Comparison of ENCODE assay signal across 26 cellular contexts in the genomic region with DNA sequence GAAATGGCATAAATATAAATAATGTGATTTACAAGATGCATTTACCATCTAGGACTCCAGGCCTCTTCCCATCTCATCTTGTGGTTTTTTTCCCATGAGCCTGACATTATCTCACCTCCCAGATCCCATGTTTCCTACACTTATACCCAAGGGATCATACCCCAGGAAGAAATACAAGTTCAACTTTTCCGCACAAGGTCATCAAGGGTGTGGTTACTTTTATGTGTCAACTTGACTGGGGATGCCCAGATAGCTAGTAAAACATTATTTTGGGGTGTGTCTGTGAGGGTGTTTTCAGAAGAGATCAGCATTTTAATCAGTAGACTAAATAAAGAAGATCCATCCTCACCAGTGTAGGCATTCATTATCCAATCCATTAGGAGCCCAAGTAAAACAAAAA.
DNase-seq lines count a peak whose midpoint lies in the region; ATAC-seq, FAIRE-seq and TF ChIP-seq lines count a peak whose summit lies in the region.
"Had no signal": no experiment of that assay in that cellular context is flagged by ENCODE, and none has a peak within 500 bp of the region (broad histone marks: within the 10 kb centered on the region; RNA-seq: fewer than 3 reads in every experiment).

No MANE protein-coding gene starts in this region.

- H3K27me3 Mint-ChIP-seq in activated T-helper 17 cell treated with anti-CD3 and anti-CD28 coated beads, Interleukin-2, amount 50 U/mL, for 72 hours, result no peaks in the 10 kb centered on the region

- FAIRE-seq in small intestine (lab: Jason Lieb, UNC), result no peak
- FAIRE-seq: A549, GM12878, GM12892, GM18507 had no signal

- H3K27me3 ChIP-seq in small intestine (ENCODE audit: control insufficient read depth in 2 of 2, insufficient read depth in 2 of 2, low read length in 2 of 2), result no peaks in the 10 kb centered on the region
- H3K27me3 ChIP-seq in gastrocnemius medialis, result no peaks in the 10 kb centered on the region
- H3K27me3 ChIP-seq: BLaER1 treated with 17β-estradiol and CSF1 and Interleukin-3, amounts not matched to agents 10 nM and 100 nM had no signal

- H3K4me1 ChIP-seq in small intestine (ENCODE audit: control insufficient read depth in 2 of 2, insufficient read depth in 1 of 2, low read depth in 1 of 2, low read length in 1 of 2), result peaks cover 5 to 9% of the 10 kb centered on the region in 2 donors
- no peaks in the 10 kb centered on the region for H3K4me1 ChIP-seq in gastrocnemius medialis

- intact Hi-C loops in left colon (cut with DNase I, micrococcal nuclease) (no loop called here), gastrocnemius medialis (cut with DNase I; ENCODE audit: low total_unique reads) (no loop called here)

- H3K4me1 Mint-ChIP-seq in activated T-helper 17 cell treated with anti-CD3 and anti-CD28 coated beads, Interleukin-2, amount 50 U/mL, for 72 hours, result peaks cover 36% of the 10 kb centered on the region
- H3K4me1 Mint-ChIP-seq: B cell had no signal

- H3K9me3 ChIP-seq in small intestine (ENCODE audit: control insufficient read depth, low read depth) (no peaks in the 10 kb centered on the region), gastrocnemius medialis (no peaks in the 10 kb centered on the region)
- H3K9me3 ChIP-seq: A549 had no signal

- H3K36me3 Mint-ChIP-seq in activated T-helper 17 cell treated with anti-CD3 and anti-CD28 coated beads, Interleukin-2, amount 50 U/mL, for 72 hours (ENCODE audit: low read depth), result no peaks in the 10 kb centered on the region
- H3K36me3 Mint-ChIP-seq: CD8-positive, alpha-beta T cell had no signal

- no peak for TF ChIP-seq CTCF in gastrocnemius medialis (IDR thresholded peaks at IDR 0.05 in 4 of 5, conservative IDR thresholded peaks at IDR 0.05 in 1 of 5)

- TF ChIP-seq POLR2A in gastrocnemius medialis (IDR thresholded peaks at IDR 0.05), result no peak

- 20 to 79% (median 45%) methylated on average over 1 of the region's 1 CpG for WGBS in small intestine, 3 donors

- peaks cover 9% of the 10 kb centered on the region for H3K9me3 Mint-ChIP-seq in activated T-helper 17 cell treated with anti-CD3 and anti-CD28 coated beads, Interleukin-2, amount 50 U/mL, for 72 hours
- H3K9me3 Mint-ChIP-seq: CD4-positive, alpha-beta T cell; CD8-positive, alpha-beta T cell had no signal

- H3K36me3 ChIP-seq in small intestine (ENCODE audit: control insufficient read depth in 2 of 2, insufficient read depth in 2 of 2, low read length in 2 of 2), result no peaks in the 10 kb centered on the region
- H3K36me3 ChIP-seq in gastrocnemius medialis, result no peaks in the 10 kb centered on the region
- H3K36me3 ChIP-seq: BLaER1 treated with 17β-estradiol and CSF1 and Interleukin-3, amounts not matched to agents 10 nM and 100 nM had no signal

- H3K4me3 Mint-ChIP-seq in activated T-helper 17 cell treated with anti-CD3 and anti-CD28 coated beads, Interleukin-2, amount 50 U/mL, for 72 hours, result peak overlapping the region; percentile 21
- H3K4me3 Mint-ChIP-seq: B cell; CD4-positive, alpha-beta T cell; CD8-positive, alpha-beta T cell had no signal

- H3K4me3 ChIP-seq in small intestine (ENCODE audit: low read depth in 1 of 2, low read length in 2 of 2) (no peak overlapping the region), gastrocnemius medialis (no peak overlapping the region)
- H3K4me3 ChIP-seq: A549; BLaER1 treated with 17β-estradiol and CSF1 and Interleukin-3, amounts not matched to agents 10 nM and 100 nM; GM12878 had no signal

- no peak for ATAC-seq in activated T-helper 17 cell treated with anti-CD3 and anti-CD28 coated beads, Interleukin-2, amount 50 U/mL, for 72 hours (replicated peaks)
- ATAC-seq in left colon, result peak; percentile 66
- no peak for ATAC-seq in gastrocnemius medialis
- ATAC-seq: A549; CD8-positive, alpha-beta T cell; GM12878 had no signal

- H3K27ac ChIP-seq in small intestine (ENCODE audit: low read depth in 1 of 2, low read length in 1 of 2), result peak overlapping the region in 1 of 2 donors; percentile 61
- H3K27ac ChIP-seq in gastrocnemius medialis, result no peak overlapping the region
- H3K27ac ChIP-seq: 22Rv1; A549; BLaER1 treated with 17β-estradiol and CSF1 and Interleukin-3, amounts not matched to agents 10 nM and 100 nM; C4-2B had no signal

- peak overlapping the region; percentile 65 for H3K27ac Mint-ChIP-seq in activated T-helper 17 cell treated with anti-CD3 and anti-CD28 coated beads, Interleukin-2, amount 50 U/mL, for 72 hours
- H3K27ac Mint-ChIP-seq: B cell; CD4-positive, alpha-beta T cell; CD8-positive, alpha-beta T cell had no signal

- peak; percentile 39 for DNase-seq in Caki2 (ENCODE audit: low read depth)
- DNase-seq in left colon, result no peak
- DNase-seq in small intestine, result peak; percentile 72
- DNase-seq in NCI-H187 (lab: John Stamatoyannopoulos, UW), result no peak
- DNase-seq in gastrocnemius medialis, result no peak
- DNase-seq in NCI-H187 treated with DMSO at 0.1 percent for 48 hours (lab: John Stamatoyannopoulos, UW), result no peak
- DNase-seq: AML-193; Caco-2; CD4-positive, alpha-beta T cell; CD8-positive, alpha-beta T cell; DMS 273 treated with DMSO at 0.1 percent for 48 hours; DMS153; DMS53; DMS79; DND-41; EL; GDM1 had no signal

- in situ Hi-C loops in Caki2 (cut with HindIII; ENCODE audit: low pct_unique_long_range_greater_than_20kb, low sequenced_read_pairs) (no loop called here), gastrocnemius medialis (cut with MboI; ENCODE audit: low sequenced_read_pairs in 4 of 4) (no loop called here)

Comparison
In these comparisons a context has a peak if more than half of its experiments do, and no peak if none do; other contexts are left out.
1. DNase-seq: peak in Caki2 (single experiment) and small intestine (single experiment); none in left colon (0 of 2), NCI-H187 (0 of 2), gastrocnemius medialis (0 of 2) and NCI-H187 treated with DMSO at 0.1 percent for 48 hours (single experiment).